In the genomic region with DNA sequence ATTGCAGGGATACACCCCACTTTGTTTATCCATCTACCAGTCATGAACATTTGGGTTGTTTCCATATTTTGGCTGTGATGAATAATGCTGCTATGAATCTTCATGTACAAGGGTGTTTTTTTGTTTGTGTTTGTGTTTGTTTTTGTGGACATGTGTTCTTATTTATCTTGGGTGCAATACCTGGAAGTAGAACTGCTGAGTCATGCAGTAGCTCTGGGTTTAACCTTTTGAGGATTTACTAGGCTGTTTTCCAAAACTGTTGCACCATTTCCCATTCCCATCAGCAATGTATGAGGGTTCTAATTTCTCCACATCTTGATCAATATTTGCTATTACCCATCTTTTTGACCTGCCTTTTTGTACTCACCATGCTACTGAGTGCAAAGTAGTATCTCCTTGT, we compare ENCODE assay signal across 23 cellular contexts.
DNase-seq lines count a peak whose midpoint lies in the region; ATAC-seq lines count a peak whose summit lies in the region.
"Had no signal": no experiment of that assay in that cellular context is flagged by ENCODE, and none has a peak within 500 bp of the region (broad histone marks: within the 10 kb centered on the region; RNA-seq: fewer than 3 reads in every experiment).

No MANE protein-coding gene starts in this region.

- DNase-seq in DMS53 (lab: John Stamatoyannopoulos, UW) (peak; percentile 31), DMS53 treated with DMSO at 0.1 percent for 48 hours (lab: John Stamatoyannopoulos, UW; ENCODE audit: unreplicated experiment) (no peak), SK-MEL-5 (ENCODE audit: low read depth, low spot score) (peak; percentile 18), fibroblast of gingiva (ENCODE audit: low read depth) (peak; percentile 96), renal cortical epithelial cell (ENCODE audit: low read depth) (peak; percentile 86), globus pallidus (ENCODE audit: low spot score) (no peak), SKM-1 (lab: John Stamatoyannopoulos, UW; ENCODE audit: unreplicated experiment) (no peak)
- DNase-seq: activated CD4-positive, alpha-beta T cell treated with anti-CD3 and anti-CD28 coated beads, Interleukin-2, amount 50 U/mL, for 1 hour; activated CD8-positive, alpha-beta memory T cell treated with anti-CD3 and anti-CD28 coated beads, Interleukin-2, amount 50 U/mL, for 48 hours; activated effector memory CD4-positive, alpha-beta T cell treated with anti-CD3 and anti-CD28 coated beads, Interleukin-2, amount 50 U/mL, for 16 hours; adrenal gland; effector CD4-positive, alpha-beta T cell; GDM1; HFFc6; left cardiac atrium; NCI-H1930; NCI-H524; SJCRH30; spleen; stimulated activated CD8-positive, alpha-beta memory T cell treated with anti-CD3 and anti-CD28 coated beads, Interleukin-4, amount 100 ng/mL, for 48 hours; T-helper 17 cell had no signal

- ATAC-seq in HG03442 (IDR thresholded peaks at IDR 0.05; ENCODE audit: unreplicated experiment), result no peak
- ATAC-seq: GM12878, T-helper 17 cell had no signal

- in situ Hi-C loops in SK-MEL-5 (cut with HindIII; ENCODE audit: low pct_unique_long_range_greater_than_20kb, low sequenced_read_pairs), result no loop called here

Comparison
In these comparisons a context has a peak if more than half of its experiments do, and no peak if none do; other contexts are left out.
1. DNase-seq: peak in DMS53 (single experiment), SK-MEL-5 (single experiment), fibroblast of gingiva (single experiment) and renal cortical epithelial cell (single experiment); none in DMS53 treated with DMSO at 0.1 percent for 48 hours (single experiment), globus pallidus (single experiment) and SKM-1 (single experiment).